Comparison of ENCODE assay signal across 4 cellular contexts in the genomic region with DNA sequence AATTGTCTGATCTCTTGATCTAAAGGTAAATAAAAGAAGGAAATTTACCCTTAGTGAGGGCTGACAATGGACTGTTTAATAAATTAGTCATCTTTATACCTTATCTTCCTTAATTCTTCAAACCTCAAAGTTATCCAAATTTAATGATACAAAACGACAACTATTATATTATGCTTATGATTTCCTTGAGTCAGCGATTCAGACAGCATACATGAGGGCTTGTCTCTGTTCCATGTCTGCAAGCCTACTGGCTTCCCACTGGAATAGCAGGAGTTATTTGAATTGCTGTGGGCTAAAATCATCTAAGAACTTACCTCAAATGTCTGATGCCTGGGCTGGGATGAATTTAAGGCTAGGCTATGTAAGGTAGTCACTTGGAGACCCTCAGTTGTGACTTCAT.
TF ChIP-seq lines count a peak whose summit lies in the region.

No MANE protein-coding gene starts in this region.

TF ChIP-seq in A549, 52 proteins besides CTCF, POLR2A, EP300 and RAD21:
- TF ChIP-seq, protein P1, sequence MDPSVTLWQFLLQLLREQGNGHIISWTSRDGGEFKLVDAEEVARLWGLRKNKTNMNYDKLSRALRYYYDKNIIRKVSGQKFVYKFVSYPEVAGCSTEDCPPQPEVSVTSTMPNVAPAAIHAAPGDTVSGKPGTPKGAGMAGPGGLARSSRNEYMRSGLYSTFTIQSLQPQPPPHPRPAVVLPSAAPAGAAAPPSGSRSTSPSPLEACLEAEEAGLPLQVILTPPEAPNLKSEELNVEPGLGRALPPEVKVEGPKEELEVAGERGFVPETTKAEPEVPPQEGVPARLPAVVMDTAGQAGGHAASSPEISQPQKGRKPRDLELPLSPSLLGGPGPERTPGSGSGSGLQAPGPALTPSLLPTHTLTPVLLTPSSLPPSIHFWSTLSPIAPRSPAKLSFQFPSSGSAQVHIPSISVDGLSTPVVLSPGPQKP (IDR thresholded peaks at IDR 0.05; ENCODE audit: low read depth, low read length), result no peak
- TF ChIP-seq MAFK (IDR thresholded peaks at IDR 0.05; ENCODE audit: partially characterized antibody), result peak; percentile 39

TF ChIP-seq in HEK293T, 16 proteins besides CTCF, POLR2A, EP300 and RAD21 (continued from another document):
- no peak for TF ChIP-seq HDGF (IDR thresholded peaks at IDR 0.05; ENCODE audit: borderline replicate concordance)
- no peak for TF ChIP-seq LEF1 (IDR thresholded peaks at IDR 0.05; ENCODE audit: borderline replicate concordance)
- TF ChIP-seq BHLHE40 (IDR thresholded peaks at IDR 0.05; ENCODE audit: borderline replicate concordance), result no peak
- no peak for TF ChIP-seq CTBP1 (IDR thresholded peaks at IDR 0.05; ENCODE audit: borderline replicate concordance)
- no peak for TF ChIP-seq NFRKB (IDR thresholded peaks at IDR 0.05)
- TF ChIP-seq, protein P2, sequence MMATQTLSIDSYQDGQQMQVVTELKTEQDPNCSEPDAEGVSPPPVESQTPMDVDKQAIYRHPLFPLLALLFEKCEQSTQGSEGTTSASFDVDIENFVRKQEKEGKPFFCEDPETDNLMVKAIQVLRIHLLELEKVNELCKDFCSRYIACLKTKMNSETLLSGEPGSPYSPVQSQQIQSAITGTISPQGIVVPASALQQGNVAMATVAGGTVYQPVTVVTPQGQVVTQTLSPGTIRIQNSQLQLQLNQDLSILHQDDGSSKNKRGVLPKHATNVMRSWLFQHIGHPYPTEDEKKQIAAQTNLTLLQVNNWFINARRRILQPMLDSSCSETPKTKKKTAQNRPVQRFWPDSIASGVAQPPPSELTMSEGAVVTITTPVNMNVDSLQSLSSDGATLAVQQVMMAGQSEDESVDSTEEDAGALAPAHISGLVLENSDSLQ (IDR thresholded peaks at IDR 0.05), result no peak

TF ChIP-seq in H1, 55 proteins besides CTCF, POLR2A, EP300 and RAD21 (continued from another document):
- TF ChIP-seq GABPA (IDR thresholded peaks at IDR 0.05; ENCODE audit: borderline replicate concordance, insufficient read depth, low read length) (no peak), TAF1 (IDR thresholded peaks at IDR 0.05; ENCODE audit: low read depth, low read length) (no peak), BCL11A (IDR thresholded peaks at IDR 0.05; ENCODE audit: low read depth in 2 of 2, low read length in 2 of 2) (no peak), CEBPB (IDR thresholded peaks at IDR 0.05; ENCODE audit: low read depth, low read length) (no peak), CTBP2 (IDR thresholded peaks at IDR 0.05; ENCODE audit: borderline replicate concordance, insufficient read depth, insufficient read length, low read length) (no peak), ZNF274 (IDR thresholded peaks at IDR 0.05; ENCODE audit: borderline replicate concordance, extremely low read depth, low read length) (no peak)

TF ChIP-seq in GM23338, 12 proteins besides CTCF, POLR2A, EP300 and RAD21 (continued from another document):
- TF ChIP-seq EZH2 (IDR thresholded peaks at IDR 0.05; ENCODE audit: low read depth, unreplicated experiment) (no peak), EZH2phosphoT487 (IDR thresholded peaks at IDR 0.05; ENCODE audit: unreplicated experiment) (no peak), ZNF331 (CRISPR knock-in tag; IDR thresholded peaks at IDR 0.05; ENCODE audit: low read depth) (no peak)
- TF ChIP-seq, protein P3, sequence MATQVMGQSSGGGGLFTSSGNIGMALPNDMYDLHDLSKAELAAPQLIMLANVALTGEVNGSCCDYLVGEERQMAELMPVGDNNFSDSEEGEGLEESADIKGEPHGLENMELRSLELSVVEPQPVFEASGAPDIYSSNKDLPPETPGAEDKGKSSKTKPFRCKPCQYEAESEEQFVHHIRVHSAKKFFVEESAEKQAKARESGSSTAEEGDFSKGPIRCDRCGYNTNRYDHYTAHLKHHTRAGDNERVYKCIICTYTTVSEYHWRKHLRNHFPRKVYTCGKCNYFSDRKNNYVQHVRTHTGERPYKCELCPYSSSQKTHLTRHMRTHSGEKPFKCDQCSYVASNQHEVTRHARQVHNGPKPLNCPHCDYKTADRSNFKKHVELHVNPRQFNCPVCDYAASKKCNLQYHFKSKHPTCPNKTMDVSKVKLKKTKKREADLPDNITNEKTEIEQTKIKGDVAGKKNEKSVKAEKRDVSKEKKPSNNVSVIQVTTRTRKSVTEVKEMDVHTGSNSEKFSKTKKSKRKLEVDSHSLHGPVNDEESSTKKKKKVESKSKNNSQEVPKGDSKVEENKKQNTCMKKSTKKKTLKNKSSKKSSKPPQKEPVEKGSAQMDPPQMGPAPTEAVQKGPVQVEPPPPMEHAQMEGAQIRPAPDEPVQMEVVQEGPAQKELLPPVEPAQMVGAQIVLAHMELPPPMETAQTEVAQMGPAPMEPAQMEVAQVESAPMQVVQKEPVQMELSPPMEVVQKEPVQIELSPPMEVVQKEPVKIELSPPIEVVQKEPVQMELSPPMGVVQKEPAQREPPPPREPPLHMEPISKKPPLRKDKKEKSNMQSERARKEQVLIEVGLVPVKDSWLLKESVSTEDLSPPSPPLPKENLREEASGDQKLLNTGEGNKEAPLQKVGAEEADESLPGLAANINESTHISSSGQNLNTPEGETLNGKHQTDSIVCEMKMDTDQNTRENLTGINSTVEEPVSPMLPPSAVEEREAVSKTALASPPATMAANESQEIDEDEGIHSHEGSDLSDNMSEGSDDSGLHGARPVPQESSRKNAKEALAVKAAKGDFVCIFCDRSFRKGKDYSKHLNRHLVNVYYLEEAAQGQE (IDR thresholded peaks at IDR 0.05; ENCODE audit: unreplicated experiment), result no peak
